21 cellular contexts compared by ENCODE assay signal in the genomic region with DNA sequence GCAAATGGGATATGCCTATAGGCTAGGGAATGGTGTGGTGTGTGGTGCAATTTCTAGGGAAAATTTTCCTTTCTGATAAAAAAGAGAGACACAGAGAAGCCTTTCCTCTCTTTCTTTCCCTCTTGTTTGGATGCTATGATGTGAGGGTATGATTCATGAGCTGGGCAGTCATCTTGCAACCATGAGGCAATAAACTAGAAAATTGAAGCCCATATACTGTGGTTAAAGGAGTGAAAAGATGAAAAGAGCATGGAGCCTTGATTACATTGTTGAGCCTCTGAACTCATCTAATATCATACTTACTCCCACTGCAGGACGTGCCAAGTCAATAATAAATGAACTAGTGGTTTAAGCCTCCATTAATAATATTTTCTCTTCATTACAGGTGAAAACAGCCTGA.
"Had no signal": no experiment of that assay in that cellular context is flagged by ENCODE, and none has a peak within 500 bp of the region (broad histone marks: within the 10 kb centered on the region; RNA-seq: fewer than 3 reads in every experiment).

No MANE protein-coding gene starts in this region.

- H3K9me3 Mint-ChIP-seq: activated naive CD4-positive, alpha-beta T cell treated with anti-CD3 and anti-CD28 coated beads, Interleukin-2, amount 50 U/mL, for 24 hours; activated T-cell treated with anti-CD3 and anti-CD28 coated beads, Interleukin-2, amount 50 U/mL, for 24 hours; dendritic cell treated with granulocyte-macrophage colony-stimulating factor and Interleukin-4, amounts not matched to agents 40 ng/mL and 50 ng/mL, for 4 days; nephron progenitor cell; T-cell; WTC11 had no signal

- DNase-seq: activated CD4-positive, alpha-beta T cell treated with anti-CD3 and anti-CD28 coated beads for 4 hours; activated CD8-positive, alpha-beta T cell treated with anti-CD3 and anti-CD28 coated beads, Interleukin-2, amount 10 ng/mL, durations not matched to agents 7 days and 5 days; activated effector memory CD4-positive, alpha-beta T cell treated with anti-CD3 and anti-CD28 coated beads, Interleukin-2, amount 50 U/mL, for 16 hours; activated T-cell treated with anti-CD3 and anti-CD28 coated beads, Interleukin-2, amount 50 U/mL, for 24 hours; effector CD8-positive, alpha-beta T cell; foreskin melanocyte; glutamatergic neuron; hippocampal formation; midbrain; nephron progenitor cell; nucleus accumbens; sigmoid colon; stimulated activated naive CD4-positive, alpha-beta T cell treated with Interleukin-2 at 50 U/mL for 16 hours; T-cell; uterus had no signal

- H3K36me3 ChIP-seq: sigmoid colon, tibial nerve, uterus had no signal

- H3K27me3 Mint-ChIP-seq: activated naive CD4-positive, alpha-beta T cell treated with anti-CD3 and anti-CD28 coated beads, Interleukin-2, amount 50 U/mL, for 24 hours; activated T-cell treated with anti-CD3 and anti-CD28 coated beads, Interleukin-2, amount 50 U/mL, for 24 hours; T-cell had no signal

- H3K4me3 ChIP-seq: lung, sigmoid colon, tibial nerve, uterus had no signal

- H3K27ac ChIP-seq: sigmoid colon, tibial nerve, uterus had no signal

- H3K27ac Mint-ChIP-seq: activated CD8-positive, alpha-beta T cell treated with anti-CD3 and anti-CD28 coated beads, Interleukin-2, amount 10 ng/mL, durations not matched to agents 7 days and 5 days; activated naive CD4-positive, alpha-beta T cell treated with anti-CD3 and anti-CD28 coated beads, Interleukin-2, amount 50 U/mL, for 24 hours; activated T-cell treated with anti-CD3 and anti-CD28 coated beads, Interleukin-2, amount 50 U/mL, for 24 hours; dendritic cell treated with granulocyte-macrophage colony-stimulating factor and Interleukin-4, amounts not matched to agents 40 ng/mL and 50 ng/mL, for 4 days; T-cell; WTC11 had no signal

- H3K9me3 ChIP-seq: sigmoid colon, tibial nerve, uterus had no signal

- H3K27me3 ChIP-seq: sigmoid colon, tibial nerve, uterus had no signal

- H3K4me3 Mint-ChIP-seq: activated CD8-positive, alpha-beta T cell treated with anti-CD3 and anti-CD28 coated beads, Interleukin-2, amount 10 ng/mL, durations not matched to agents 7 days and 5 days; activated naive CD4-positive, alpha-beta T cell treated with anti-CD3 and anti-CD28 coated beads, Interleukin-2, amount 50 U/mL, for 24 hours; activated T-cell treated with anti-CD3 and anti-CD28 coated beads, Interleukin-2, amount 50 U/mL, for 24 hours; dendritic cell treated with granulocyte-macrophage colony-stimulating factor and Interleukin-4, amounts not matched to agents 40 ng/mL and 50 ng/mL, for 4 days; nephron progenitor cell; T-cell; WTC11 had no signal

- H3K4me1 Mint-ChIP-seq: activated naive CD4-positive, alpha-beta T cell treated with anti-CD3 and anti-CD28 coated beads, Interleukin-2, amount 50 U/mL, for 24 hours had no signal

- H3K4me1 ChIP-seq: sigmoid colon, uterus had no signal

- ATAC-seq: activated CD8-positive, alpha-beta T cell treated with anti-CD3 and anti-CD28 coated beads, Interleukin-2, amount 10 ng/mL, durations not matched to agents 7 days and 5 days; left lobe of liver; T-cell had no signal
